29 cellular contexts compared by ENCODE assay signal in genomic region chr9:70530716-70531115, GRCh38.
"Had no signal": no experiment of that assay in that cellular context is flagged by ENCODE, and none has a peak within 500 bp of the region (broad histone marks: within the 10 kb centered on the region; RNA-seq: fewer than 3 reads in every experiment).

No MANE protein-coding gene starts in this region.

- ATAC-seq: activated CD4-positive, CD25-positive, alpha-beta regulatory T cell treated with anti-CD3 and anti-CD28 coated beads, Interleukin-2, amount 50 U/mL, for 24 hours; activated CD8-positive, alpha-beta T cell treated with anti-CD3 and anti-CD28 coated beads for 36 hours; esophagus mucosa; gastroesophageal sphincter; T-cell had no signal

- H3K27ac Mint-ChIP-seq: activated B cell treated with CpG ODN at 0.5 μM for 24 hours; activated CD8-positive, alpha-beta T cell treated with anti-CD3 and anti-CD28 coated beads for 36 hours; activated naive CD4-positive, alpha-beta T cell treated with anti-CD3 and anti-CD28 coated beads, Interleukin-2, amount 10 ng/mL, durations not matched to agents 7 days and 5 days; activated T-helper 1 cell treated with anti-CD3 and anti-CD28 coated beads, Interleukin-12 subunit alpha, Interleukin-12 subunit beta, Interleukin-2, Interleukin-4 antibody, amounts not matched to agents 30 ng/mL and 10 ng/mL and 1 ng/mL, durations not matched to agents 14 hours and 24 hours and 36 hours; endodermal cell; T-cell; T-helper 1 cell treated with Interleukin-12 subunit alpha and Interleukin-12 subunit beta and Interleukin-4 antibody, amounts not matched to agents 30 μg/mL and 1 μg/mL, for 36 hours; T-helper 2 cell treated with Interferon-gamma antibody and Interleukin-4, amounts not matched to agents 5 μg/mL and 100 μg/mL, for 36 hours had no signal

- H3K4me1 Mint-ChIP-seq: activated B cell treated with CpG ODN at 0.5 μM for 24 hours had no signal

- H3K27ac ChIP-seq: colonic mucosa, gastroesophageal sphincter, WERI-Rb-1 had no signal

- H3K4me3 Mint-ChIP-seq: activated B cell treated with CpG ODN at 0.5 μM for 24 hours; activated CD8-positive, alpha-beta T cell treated with anti-CD3 and anti-CD28 coated beads for 36 hours; activated naive CD4-positive, alpha-beta T cell treated with anti-CD3 and anti-CD28 coated beads, Interleukin-2, amount 10 ng/mL, durations not matched to agents 7 days and 5 days; activated T-helper 1 cell treated with anti-CD3 and anti-CD28 coated beads, Interleukin-12 subunit alpha, Interleukin-12 subunit beta, Interleukin-2, Interleukin-4 antibody, amounts not matched to agents 30 ng/mL and 10 ng/mL and 1 ng/mL, durations not matched to agents 14 hours and 24 hours and 36 hours; endodermal cell; T-cell; T-helper 1 cell treated with Interleukin-12 subunit alpha and Interleukin-12 subunit beta and Interleukin-4 antibody, amounts not matched to agents 30 μg/mL and 1 μg/mL, for 36 hours; T-helper 2 cell treated with Interferon-gamma antibody and Interleukin-4, amounts not matched to agents 5 μg/mL and 100 μg/mL, for 36 hours had no signal

- H3K27me3 ChIP-seq: colonic mucosa, dorsolateral prefrontal cortex, gastroesophageal sphincter had no signal

- H3K4me3 ChIP-seq: colonic mucosa, dorsolateral prefrontal cortex, gastroesophageal sphincter had no signal

- H3K4me1 ChIP-seq: colonic mucosa had no signal

- H3K36me3 Mint-ChIP-seq: activated naive CD4-positive, alpha-beta T cell treated with anti-CD3 and anti-CD28 coated beads, Interleukin-2, amount 10 ng/mL, durations not matched to agents 7 days and 5 days; T-cell had no signal

- H3K9me3 ChIP-seq: colonic mucosa, gastroesophageal sphincter had no signal

- H3K27me3 Mint-ChIP-seq: activated CD8-positive, alpha-beta T cell treated with anti-CD3 and anti-CD28 coated beads for 36 hours; activated naive CD4-positive, alpha-beta T cell treated with anti-CD3 and anti-CD28 coated beads, Interleukin-2, amount 10 ng/mL, durations not matched to agents 7 days and 5 days; T-cell had no signal

- DNase-seq: activated B cell treated with CpG ODN at 0.5 μM for 24 hours; activated CD4-positive, alpha-beta T cell treated with anti-CD3 and anti-CD28 coated beads for 48 hours; activated CD4-positive, alpha-beta T cell treated with anti-CD3 and anti-CD28 coated beads, Interleukin-2, amount 50 U/mL, for 1 hour; activated CD4-positive, alpha-beta T cell treated with anti-CD3 and anti-CD28 coated beads, Interleukin-2, amount 50 U/mL, for 48 hours; activated CD8-positive, alpha-beta memory T cell treated with anti-CD3 and anti-CD28 coated beads for 24 hours; activated CD8-positive, alpha-beta T cell treated with anti-CD3 and anti-CD28 coated beads for 36 hours; activated gamma-delta T cell; activated naive CD4-positive, alpha-beta T cell; activated naive CD4-positive, alpha-beta T cell treated with anti-CD3 and anti-CD28 coated beads, Interleukin-2, amount 10 ng/mL, durations not matched to agents 7 days and 5 days; amniotic stem cell; anterior cingulate cortex; caudate nucleus; cerebellar nuclear complex; colonic mucosa; dorsolateral prefrontal cortex; effector memory CD4-positive, alpha-beta T cell; endodermal cell; foreskin melanocyte; hippocampal formation; SW 1271; T-cell; T1000; WERI-Rb-1 had no signal

- H3K36me3 ChIP-seq: colonic mucosa, gastroesophageal sphincter, WERI-Rb-1 had no signal

- H3K9me3 Mint-ChIP-seq: activated B cell treated with CpG ODN at 0.5 μM for 24 hours; activated CD8-positive, alpha-beta T cell treated with anti-CD3 and anti-CD28 coated beads for 36 hours; activated naive CD4-positive, alpha-beta T cell treated with anti-CD3 and anti-CD28 coated beads, Interleukin-2, amount 10 ng/mL, durations not matched to agents 7 days and 5 days; endodermal cell; T-cell; T-helper 1 cell treated with Interleukin-12 subunit alpha and Interleukin-12 subunit beta and Interleukin-4 antibody, amounts not matched to agents 30 μg/mL and 1 μg/mL, for 36 hours had no signal
